Comparison of ENCODE assay signal across 22 cellular contexts in the genomic region with DNA sequence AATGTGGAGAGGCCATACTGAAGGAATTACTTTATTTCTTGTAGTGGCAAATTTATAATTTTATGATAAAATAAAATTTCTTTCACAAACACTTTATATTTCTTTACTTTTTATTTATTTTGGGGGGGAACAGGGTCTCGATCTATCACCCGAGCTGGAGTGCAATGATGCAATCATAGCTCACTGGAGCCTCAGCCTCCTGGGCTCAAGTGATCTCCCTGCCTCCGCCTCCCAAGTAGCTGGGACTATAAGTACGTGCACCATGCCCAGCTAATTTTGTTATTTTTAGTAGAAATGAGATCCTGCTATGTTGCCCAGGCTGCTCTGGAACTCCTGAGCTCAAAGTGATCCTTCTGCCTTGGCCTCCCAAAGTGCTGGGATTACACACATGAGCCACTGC.
"Had no signal": no experiment of that assay in that cellular context is flagged by ENCODE, and none has a peak within 500 bp of the region (broad histone marks: within the 10 kb centered on the region; RNA-seq: fewer than 3 reads in every experiment).

No MANE protein-coding gene starts in this region.

- DNase-seq: activated CD4-positive, alpha-beta T cell treated with anti-CD3 and anti-CD28 coated beads for 36 hours; activated CD8-positive, alpha-beta memory T cell treated with anti-CD3 and anti-CD28 coated beads for 24 hours; activated CD8-positive, alpha-beta memory T cell treated with anti-CD3 and anti-CD28 coated beads, Interleukin-2, amount 50 U/mL, for 48 hours; activated naive CD8-positive, alpha-beta T cell treated with anti-CD3 and anti-CD28 coated beads, Interleukin-2, amount 10 ng/mL, durations not matched to agents 7 days and 5 days; amygdala; body of pancreas; dorsolateral prefrontal cortex; foreskin fibroblast; hippocampal formation; left cardiac atrium; nucleus accumbens; posterior cingulate gyrus; retina; stimulated activated naive CD4-positive, alpha-beta T cell treated with Interleukin-2 at 50 U/mL for 16 hours; trophoblast cell had no signal

- H3K4me3 ChIP-seq: body of pancreas, dorsolateral prefrontal cortex, suprapubic skin, vagina had no signal

- H3K27ac ChIP-seq: body of pancreas, dorsolateral prefrontal cortex, epithelial cell of prostate, suprapubic skin, vagina had no signal

- H3K4me1 ChIP-seq: body of pancreas, suprapubic skin had no signal

- H3K27me3 Mint-ChIP-seq: activated CD4-positive, alpha-beta T cell treated with anti-CD3 and anti-CD28 coated beads for 36 hours; activated naive CD8-positive, alpha-beta T cell treated with anti-CD3 and anti-CD28 coated beads, Interleukin-2, amount 10 ng/mL, durations not matched to agents 7 days and 5 days had no signal

- FAIRE-seq: islet of Langerhans had no signal

- H3K9me3 Mint-ChIP-seq: activated naive CD8-positive, alpha-beta T cell treated with anti-CD3 and anti-CD28 coated beads, Interleukin-2, amount 10 ng/mL, durations not matched to agents 7 days and 5 days; mesothelial cell of epicardium; nephron; T-helper 2 cell treated with Interferon-gamma antibody and Interleukin-4, amounts not matched to agents 5 μg/mL and 100 μg/mL, for 36 hours had no signal

- H3K27me3 ChIP-seq: body of pancreas, dorsolateral prefrontal cortex, suprapubic skin, vagina had no signal

- H3K4me1 Mint-ChIP-seq: activated CD4-positive, alpha-beta T cell treated with anti-CD3 and anti-CD28 coated beads for 36 hours; nephron had no signal

- ATAC-seq: activated CD4-positive, alpha-beta T cell treated with anti-CD3 and anti-CD28 coated beads for 36 hours; body of pancreas; left cardiac atrium had no signal

- H3K4me3 Mint-ChIP-seq: activated CD4-positive, alpha-beta T cell treated with anti-CD3 and anti-CD28 coated beads for 36 hours; activated naive CD8-positive, alpha-beta T cell treated with anti-CD3 and anti-CD28 coated beads, Interleukin-2, amount 10 ng/mL, durations not matched to agents 7 days and 5 days; mesothelial cell of epicardium; nephron; T-helper 2 cell treated with Interferon-gamma antibody and Interleukin-4, amounts not matched to agents 5 μg/mL and 100 μg/mL, for 36 hours had no signal

- H3K9me3 ChIP-seq: body of pancreas, suprapubic skin, vagina had no signal
